1 cellular context compared by ENCODE assay signal in genomic region chr6:157221049-157221816, GRCh38.
TF ChIP-seq lines count a peak whose summit lies in the region.

No MANE protein-coding gene starts in this region.

TF ChIP-seq in HepG2, 621 proteins besides CTCF, POLR2A, EP300 and RAD21 (continued from another document and continues in another):
- TF ChIP-seq SRSF9 (IDR thresholded peaks at IDR 0.05; ENCODE audit: borderline replicate concordance, insufficient read depth, low read depth, low read length, poor library complexity, severe bottlenecking) (no peak), ATM (IDR thresholded peaks at IDR 0.05; ENCODE audit: borderline replicate concordance) (no peak), SOX5 (CRISPR knock-in tag; IDR thresholded peaks at IDR 0.05; ENCODE audit: borderline replicate concordance) (no peak), ZNF703 (CRISPR knock-in tag; IDR thresholded peaks at IDR 0.05; ENCODE audit: borderline replicate concordance) (no peak), ZFP37 (CRISPR knock-in tag; IDR thresholded peaks at IDR 0.05; ENCODE audit: borderline replicate concordance) (no peak), GLI4 (CRISPR knock-in tag; IDR thresholded peaks at IDR 0.05; ENCODE audit: borderline replicate concordance) (no peak; the same call in 1 of the 2 replicates), TBP (CRISPR knock-in tag; IDR thresholded peaks at IDR 0.05) (no peak), ZBTB25 (CRISPR knock-in tag; IDR thresholded peaks at IDR 0.05) (peak; percentile 96), GLMP (CRISPR knock-in tag; IDR thresholded peaks at IDR 0.05; ENCODE audit: borderline replicate concordance) (no peak), ZBTB21 (CRISPR knock-in tag; IDR thresholded peaks at IDR 0.05) (no peak), ATF3 (CRISPR knock-in tag; IDR thresholded peaks at IDR 0.05) (no peak), GABPA (IDR thresholded peaks at IDR 0.05; ENCODE audit: low read depth, low read length) (no peak), GABPA (CRISPR knock-in tag; IDR thresholded peaks at IDR 0.05; ENCODE audit: low read depth) (no peak), KDM2A (CRISPR knock-in tag; IDR thresholded peaks at IDR 0.05; ENCODE audit: borderline replicate concordance, low read depth) (peak; percentile 86), HCFC1 (IDR thresholded peaks at IDR 0.05; ENCODE audit: low read depth, low read length) (no peak), RXRA (CRISPR knock-in tag; IDR thresholded peaks at IDR 0.05) (peak; percentile 39; the same call in 1 of the 2 replicates), TEF (CRISPR knock-in tag; IDR thresholded peaks at IDR 0.05) (no peak), NCOA1 (CRISPR knock-in tag; IDR thresholded peaks at IDR 0.05) (peak; percentile 59; the same call in 1 of the 2 replicates), HOXA5 (CRISPR knock-in tag; IDR thresholded peaks at IDR 0.05) (no peak), ZNF776 (CRISPR knock-in tag; IDR thresholded peaks at IDR 0.05) (no peak), ZNF121 (CRISPR knock-in tag; IDR thresholded peaks at IDR 0.05) (no peak), GABPB1 (CRISPR knock-in tag; IDR thresholded peaks at IDR 0.05) (peak; percentile 56), ZKSCAN1 (IDR thresholded peaks at IDR 0.05; ENCODE audit: low read length) (no peak), PRMT3 (CRISPR knock-in tag; IDR thresholded peaks at IDR 0.05; ENCODE audit: borderline replicate concordance, low read depth) (no peak), SMAD9 (CRISPR knock-in tag; IDR thresholded peaks at IDR 0.05) (peak; percentile 86), ZNF225 (CRISPR knock-in tag; IDR thresholded peaks at IDR 0.05) (no peak), RFX1 (IDR thresholded peaks at IDR 0.05) (no peak), ZNF574 (CRISPR knock-in tag; IDR thresholded peaks at IDR 0.05) (no peak), TEAD2 (CRISPR knock-in tag; IDR thresholded peaks at IDR 0.05) (no peak), ZNF598 (CRISPR knock-in tag; IDR thresholded peaks at IDR 0.05; ENCODE audit: borderline replicate concordance) (0 out of 2 replicates have a peak, but pooled peaks have one; percentile 46), CERS6 (CRISPR knock-in tag; IDR thresholded peaks at IDR 0.05) (no peak), NFE2L2 (IDR thresholded peaks at IDR 0.05; ENCODE audit: low read length) (no peak), ATF7 (IDR thresholded peaks at IDR 0.05) (0 out of 2 replicates have a peak, but pooled peaks have one; percentile 4), ATF7 (CRISPR knock-in tag; IDR thresholded peaks at IDR 0.05) (no peak), ZNF7 (CRISPR knock-in tag; IDR thresholded peaks at IDR 0.05) (0 out of 2 replicates have a peak, but pooled peaks have one; percentile 37), EED (CRISPR knock-in tag; IDR thresholded peaks at IDR 0.05) (no peak), KLF11 (CRISPR knock-in tag; IDR thresholded peaks at IDR 0.05) (0 out of 2 replicates have a peak, but pooled peaks have one; percentile 45), FOXK2 (IDR thresholded peaks at IDR 0.05) (no peak), NFKB2 (CRISPR knock-in tag; IDR thresholded peaks at IDR 0.05; ENCODE audit: borderline replicate concordance) (no peak; the same call in 1 of the 2 replicates), HDAC6 (IDR thresholded peaks at IDR 0.05; ENCODE audit: low read depth, low read length) (no peak), RFX3 (CRISPR knock-in tag; IDR thresholded peaks at IDR 0.05) (no peak), CENPBD1 (CRISPR knock-in tag; IDR thresholded peaks at IDR 0.05; ENCODE audit: borderline replicate concordance, low read depth) (no peak), NR3C1 (CRISPR knock-in tag; IDR thresholded peaks at IDR 0.05) (no peak), ZNF550 (CRISPR knock-in tag; IDR thresholded peaks at IDR 0.05; ENCODE audit: borderline replicate concordance) (no peak), ZFP1 (CRISPR knock-in tag; IDR thresholded peaks at IDR 0.05) (no peak), ZNF83 (CRISPR knock-in tag; IDR thresholded peaks at IDR 0.05; ENCODE audit: borderline replicate concordance) (no peak; the same call in 1 of the 2 replicates), ZNF503 (CRISPR knock-in tag; IDR thresholded peaks at IDR 0.05) (no peak), ZNF253 (CRISPR knock-in tag; IDR thresholded peaks at IDR 0.05; ENCODE audit: borderline replicate concordance) (no peak), ZNF510 (CRISPR knock-in tag; IDR thresholded peaks at IDR 0.05; ENCODE audit: low read depth) (no peak), ASH2L (IDR thresholded peaks at IDR 0.05; ENCODE audit: insufficient read length, low read depth, low read length) (no peak), PHF21A (CRISPR knock-in tag; IDR thresholded peaks at IDR 0.05) (no peak; the same call in 1 of the 2 replicates), PRDM4 (CRISPR knock-in tag; IDR thresholded peaks at IDR 0.05; ENCODE audit: borderline replicate concordance) (no peak), ZNF101 (CRISPR knock-in tag; IDR thresholded peaks at IDR 0.05; ENCODE audit: borderline replicate concordance, low read depth) (no peak), ZBTB7A (CRISPR knock-in tag; IDR thresholded peaks at IDR 0.05) (peak; percentile 45; the same call in 1 of the 2 replicates), MAZ (IDR thresholded peaks at IDR 0.05; ENCODE audit: borderline replicate concordance, low read depth, low read length) (no peak), MAZ (CRISPR knock-in tag; IDR thresholded peaks at IDR 0.05; ENCODE audit: low read depth) (no peak), NR2F6 (IDR thresholded peaks at IDR 0.05) (no peak), NR2F6 (CRISPR knock-in tag; IDR thresholded peaks at IDR 0.05) (no peak), HES4 (CRISPR knock-in tag; IDR thresholded peaks at IDR 0.05; ENCODE audit: borderline replicate concordance) (peak; percentile 64), SAP130 (CRISPR knock-in tag; IDR thresholded peaks at IDR 0.05; ENCODE audit: low read depth) (peak; percentile 45), NFYB (CRISPR knock-in tag; IDR thresholded peaks at IDR 0.05) (no peak), HOXA9 (CRISPR knock-in tag; IDR thresholded peaks at IDR 0.05; ENCODE audit: borderline replicate concordance) (no peak), ZFP82 (CRISPR knock-in tag; IDR thresholded peaks at IDR 0.05; ENCODE audit: borderline replicate concordance) (no peak), ZNF160 (CRISPR knock-in tag; IDR thresholded peaks at IDR 0.05) (0 out of 2 replicates have a peak, but pooled peaks have one; percentile 31), ZNF883 (CRISPR knock-in tag; IDR thresholded peaks at IDR 0.05; ENCODE audit: not compliant biosample characterization) (peak; percentile 34), ZNF800 (CRISPR knock-in tag; IDR thresholded peaks at IDR 0.05) (no peak)
